ENCODE assay signal across 13 cellular contexts in genomic region chr6:63904844-63905243, GRCh38.
DNase-seq lines count a peak whose midpoint lies in the region; ATAC-seq, FAIRE-seq and TF ChIP-seq lines count a peak whose summit lies in the region.
"Had no signal": no experiment of that assay in that cellular context is flagged by ENCODE, and none has a peak within 500 bp of the region (broad histone marks: within the 10 kb centered on the region; RNA-seq: fewer than 3 reads in every experiment).

No MANE protein-coding gene starts in this region.

- H3K14ac ChIP-seq in H9 (ENCODE audit: insufficient read depth, low read length), result no peak overlapping the region

- no peaks in the 10 kb centered on the region for H3K36me3 ChIP-seq in astrocyte (ENCODE audit: insufficient read depth, low read length)
- H3K36me3 ChIP-seq: sigmoid colon had no signal

- H3K27ac Mint-ChIP-seq in astrocyte (ENCODE audit: unreplicated experiment), result peak overlapping the region; percentile 48
- H3K27ac Mint-ChIP-seq in natural killer cell treated with Interleukin-12 subunit alpha and Interleukin-12 subunit beta and Interleukin-15 and Interleukin-18, amount 100 ng/mL, for 72 hours, result no peak overlapping the region
- H3K27ac Mint-ChIP-seq in H9, result no peak overlapping the region

- H2BK12ac ChIP-seq in H9 (ENCODE audit: insufficient read length, low read depth, low read length), result no peak overlapping the region

- H2BK120ac ChIP-seq in H9 (ENCODE audit: low read depth, low read length, poor library complexity, severe bottlenecking), result no peak overlapping the region

- H2BK15ac ChIP-seq in H9 (ENCODE audit: low read depth, low read length), result no peak overlapping the region

- no peak overlapping the region for H3K23ac ChIP-seq in H9 (ENCODE audit: insufficient read length, low read depth, low read length)

- H4K8ac ChIP-seq in H9 (replicated peaks; ENCODE audit: insufficient read length, low read depth, low read length), result no peak overlapping the region

- H3K27me3 ChIP-seq in astrocyte (ENCODE audit: insufficient read depth, low read length) (no peaks in the 10 kb centered on the region), H9 (ENCODE audit: insufficient read depth, low read length) (no peaks in the 10 kb centered on the region)
- H3K27me3 ChIP-seq: sigmoid colon had no signal

- H3K9ac ChIP-seq in astrocyte (ENCODE audit: low read length) (no peak overlapping the region), H9 (ENCODE audit: extremely low read depth, insufficient read length, low read length) (no peak overlapping the region)

- no peak overlapping the region for H4K5ac ChIP-seq in H9 (ENCODE audit: insufficient read length, low read depth, low read length)

- H3K79me1 ChIP-seq in H9 (ENCODE audit: insufficient read depth, low read depth, low read length, poor library complexity, severe bottlenecking), result no peaks in the 10 kb centered on the region

- H3K4me2 ChIP-seq in astrocyte (ENCODE audit: low read length), result no peak overlapping the region
- no peak overlapping the region for H3K4me2 ChIP-seq in H9 (ENCODE audit: insufficient read depth, insufficient read length, low read length)

- H3K27ac ChIP-seq in astrocyte (ENCODE audit: low read depth, low read length) (no peak overlapping the region), H9 (ENCODE audit: insufficient read length, low read depth, low read length) (no peak overlapping the region)
- H3K27ac ChIP-seq: coronary artery, sigmoid colon had no signal

- H2AK5ac ChIP-seq in H9 (ENCODE audit: insufficient read length, low read length), result no peak overlapping the region

- no peak overlapping the region for H3K56ac ChIP-seq in H9 (ENCODE audit: insufficient read length, low read depth, low read length)

- no peak overlapping the region for H3K4ac ChIP-seq in H9 (ENCODE audit: low read depth, low read length)

- H3K4me3 Mint-ChIP-seq in astrocyte (ENCODE audit: unreplicated experiment) (no peak overlapping the region), H9 (no peak overlapping the region)
- H3K4me3 Mint-ChIP-seq in natural killer cell treated with Interleukin-12 subunit alpha and Interleukin-12 subunit beta and Interleukin-15 and Interleukin-18, amount 100 ng/mL, for 72 hours, result no peak overlapping the region

- H3K4me1 Mint-ChIP-seq in astrocyte (ENCODE audit: low read depth, unreplicated experiment), result peaks cover 6% of the 10 kb centered on the region
- H3K4me1 Mint-ChIP-seq in natural killer cell treated with Interleukin-12 subunit alpha and Interleukin-12 subunit beta and Interleukin-15 and Interleukin-18, amount 100 ng/mL, for 72 hours (ENCODE audit: low read depth in 2 of 2), result peaks cover 3 to 4% of the 10 kb centered on the region in 2 donors
- H3K4me1 Mint-ChIP-seq in H9, result no peaks in the 10 kb centered on the region

- H4K20me1 ChIP-seq in astrocyte (ENCODE audit: insufficient read depth, low read length) (no peaks in the 10 kb centered on the region), H9 (ENCODE audit: control insufficient read depth, insufficient read depth, insufficient read length) (no peaks in the 10 kb centered on the region)

- H3K4me1 ChIP-seq in astrocyte (ENCODE audit: insufficient read depth, low read length) (peaks cover 5% of the 10 kb centered on the region), H9 (ENCODE audit: insufficient read depth, low read length) (no peaks in the 10 kb centered on the region)
- H3K4me1 ChIP-seq: sigmoid colon had no signal

- WGBS in H9 (ENCODE audit: extremely low coverage, insufficient read length, low lambda C conversion rate), result no CpG with 5 or more reads among the region's 3 CpGs

- no peak overlapping the region for H4K91ac ChIP-seq in H9 (ENCODE audit: insufficient read length, low read depth, low read length)

- TF ChIP-seq CTCF in astrocyte (IDR thresholded peaks at IDR 0.05; ENCODE audit: insufficient read depth, low read depth, low read length) (no peak), GM10266 (IDR thresholded peaks at IDR 0.05; ENCODE audit: control insufficient read depth, insufficient read depth, low read depth, missing control alignments) (no peak), H9 (conservative IDR thresholded peaks at IDR 0.05) (no peak)

- peak; percentile 20 for DNase-seq in Jurkat, Clone E6-1 (ENCODE audit: low read depth, low spot score)
- DNase-seq in astrocyte (ENCODE audit: low read depth) (peak; percentile 78), GM10266 (ENCODE audit: extremely low spot score) (no peak), superior temporal gyrus (ENCODE audit: extremely low spot score) (no peak), H9 (no peak)
- DNase-seq in natural killer cell treated with Interleukin-12 subunit alpha and Interleukin-12 subunit beta and Interleukin-15 and Interleukin-18, amount 100 ng/mL, for 72 hours (ENCODE audit: low spot score), result no peak
- DNase-seq: activated CD8-positive, alpha-beta memory T cell treated with anti-CD3 and anti-CD28 coated beads, Interleukin-2, amount 50 U/mL, for 48 hours; NCI-H1048; sigmoid colon; stimulated activated naive CD4-positive, alpha-beta T cell had no signal

- H3K79me2 ChIP-seq in astrocyte (ENCODE audit: insufficient read depth, low read length), result no peaks in the 10 kb centered on the region
- no peaks in the 10 kb centered on the region for H3K79me2 ChIP-seq in H9 (ENCODE audit: insufficient read depth, low read length)

- H3K9me3 Mint-ChIP-seq in astrocyte (ENCODE audit: unreplicated experiment) (no peaks in the 10 kb centered on the region), H9 (no peaks in the 10 kb centered on the region)
- peaks cover 7% of the 10 kb centered on the region for H3K9me3 Mint-ChIP-seq in natural killer cell treated with Interleukin-12 subunit alpha and Interleukin-12 subunit beta and Interleukin-15 and Interleukin-18, amount 100 ng/mL, for 72 hours

- FAIRE-seq in astrocyte (lab: Jason Lieb, UNC), result peak; percentile 87

- H3T11ph ChIP-seq in H9 (ENCODE audit: low read length), result no peak overlapping the region

- no peak overlapping the region for H3K18ac ChIP-seq in H9 (ENCODE audit: insufficient read length, low read depth, low read length)

- H3K27me3 Mint-ChIP-seq in astrocyte (ENCODE audit: low read depth, unreplicated experiment) (no peaks in the 10 kb centered on the region), H9 (ENCODE audit: low read depth) (no peaks in the 10 kb centered on the region)
- H3K27me3 Mint-ChIP-seq in natural killer cell treated with Interleukin-12 subunit alpha and Interleukin-12 subunit beta and Interleukin-15 and Interleukin-18, amount 100 ng/mL, for 72 hours, result no peaks in the 10 kb centered on the region

- H3K9me3 ChIP-seq in astrocyte (ENCODE audit: insufficient read depth, low read depth, low read length) (no peaks in the 10 kb centered on the region), H9 (ENCODE audit: control insufficient read depth, low read depth, low read length) (no peaks in the 10 kb centered on the region)
- H3K9me3 ChIP-seq: sigmoid colon had no signal

- H3K36me3 Mint-ChIP-seq in astrocyte (ENCODE audit: low read depth, unreplicated experiment), result no peaks in the 10 kb centered on the region
- H3K36me3 Mint-ChIP-seq in natural killer cell treated with Interleukin-12 subunit alpha and Interleukin-12 subunit beta and Interleukin-15 and Interleukin-18, amount 100 ng/mL, for 72 hours, result no peaks in the 10 kb centered on the region
- no peaks in the 10 kb centered on the region; a peak in 1 of 7 replicates for H3K36me3 Mint-ChIP-seq in H9 (ENCODE audit: insufficient read depth in 1 of 3, low read depth in 3 of 3)

- no peak overlapping the region for H2BK20ac ChIP-seq in H9 (ENCODE audit: low read depth, low read length, poor library complexity, severe bottlenecking)

- peak overlapping the region; percentile 14 for H2AFZ ChIP-seq in astrocyte (ENCODE audit: low read depth, low read length)
- H2AFZ ChIP-seq in H9 (ENCODE audit: low read length), result no peak overlapping the region

- no peaks in the 10 kb centered on the region for H3K23me2 ChIP-seq in H9 (ENCODE audit: insufficient read length, low read depth, low read length, poor library complexity, severe bottlenecking)

- H2BK5ac ChIP-seq in H9 (ENCODE audit: insufficient read length, low read length), result no peak overlapping the region

- no peak overlapping the region for H3K4me3 ChIP-seq in Jurkat, Clone E6-1 (ENCODE audit: low read length)
- H3K4me3 ChIP-seq in astrocyte (ENCODE audit: insufficient read depth, low read depth, low read length), result no peak overlapping the region
- H3K4me3 ChIP-seq: coronary artery, sigmoid colon had no signal

- peak; percentile 74 for ATAC-seq in GM19035 (IDR thresholded peaks at IDR 0.05; ENCODE audit: unreplicated experiment)
- peak; percentile 60 to 70 for ATAC-seq in natural killer cell treated with Interleukin-12 subunit alpha and Interleukin-12 subunit beta and Interleukin-15 and Interleukin-18, amount 100 ng/mL, for 72 hours
- ATAC-seq in HG03571 (IDR thresholded peaks at IDR 0.05; ENCODE audit: unreplicated experiment), result no peak

Comparison
In these comparisons a context has a peak if more than half of its experiments do, and no peak if none do; other contexts are left out.
1. DNase-seq: peak in Jurkat, Clone E6-1 (single experiment) and astrocyte (single experiment); none in natural killer cell treated with Interleukin-12 subunit alpha and Interleukin-12 subunit beta and Interleukin-15 and Interleukin-18, amount 100 ng/mL, for 72 hours (single experiment), GM10266 (single experiment), superior temporal gyrus (single experiment) and H9 (single experiment).